Comparison of ENCODE assay signal across 10 cellular contexts in genomic region chr15:48097264-48097663, GRCh38. TPM values are rescaled to one million over a fixed set of nuclear protein-coding genes. Genes with fewer than 3 reads are reported as not detected.
"Had no signal": no experiment of that assay in that cellular context is flagged by ENCODE, and none has a peak within 500 bp of the region (broad histone marks: within the 10 kb centered on the region; RNA-seq: fewer than 3 reads in every experiment).

No MANE protein-coding gene starts in this region.

- H3K4me3 ChIP-seq: GM23248, HAP-1 had no signal

- DNase-seq: GOT3, H7, KG1 had no signal

- H3K36me3 ChIP-seq: HAP-1 had no signal

- FAIRE-seq: HTR-8/SVneo had no signal

- H3K27ac ChIP-seq: GM23248 had no signal

- H3K4me1 ChIP-seq: HAP-1 had no signal

- H2AFZ ChIP-seq: GM23248 had no signal

- H3K9me3 ChIP-seq: HAP-1 had no signal

- ATAC-seq: HCT116 had no signal

- H3K9ac ChIP-seq: GM23248 had no signal

RNA-seq across cellular contexts. Expression of gene SLC24A5, which starts 23.5 kb away (rescaled TPM):
- total RNA-seq: GM23248, H4, HT-29 had no signal
- polyA plus RNA-seq: GM23248, IgD-negative memory B cell had no signal
